ENCODE assay signal across 39 cellular contexts in the genomic region with DNA sequence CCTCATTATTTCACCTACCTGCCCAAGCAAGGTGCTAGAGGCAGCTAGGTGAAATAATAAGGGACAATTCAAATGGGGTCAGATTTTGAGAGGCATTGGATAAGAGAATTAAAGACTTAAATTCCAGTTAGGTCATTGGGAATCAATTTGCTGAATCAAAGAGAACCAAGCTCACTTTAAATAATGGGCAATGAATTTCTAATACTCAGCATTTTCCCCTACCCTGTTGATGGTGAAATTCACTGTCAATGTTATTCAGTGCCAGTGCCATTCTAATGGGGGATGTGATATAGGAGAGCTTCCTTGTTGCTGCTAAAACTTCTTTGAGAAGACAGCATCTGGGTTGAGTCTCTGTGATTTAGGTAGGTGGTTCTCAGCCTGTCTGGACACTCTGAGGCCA.
"Had no signal": no experiment of that assay in that cellular context is flagged by ENCODE, and none has a peak within 500 bp of the region (broad histone marks: within the 10 kb centered on the region; RNA-seq: fewer than 3 reads in every experiment).

No MANE protein-coding gene starts in this region.

- H3K36me3 Mint-ChIP-seq: activated naive CD4-positive, alpha-beta T cell treated with anti-CD3 and anti-CD28 coated beads, Interleukin-2, amount 10 ng/mL, durations not matched to agents 7 days and 5 days; activated naive CD4-positive, alpha-beta T cell treated with anti-CD3 and anti-CD28 coated beads, Interleukin-2, amount 50 U/mL, for 24 hours; activated naive CD4-positive, alpha-beta T cell treated with anti-CD3 and anti-CD28 coated beads, Interleukin-2, amount 50 U/mL, for 72 hours; activated naive CD8-positive, alpha-beta T cell; activated naive CD8-positive, alpha-beta T cell treated with anti-CD3 and anti-CD28 coated beads for 36 hours; activated naive CD8-positive, alpha-beta T cell treated with anti-CD3 and anti-CD28 coated beads, Interleukin-2, amount 10 ng/mL, durations not matched to agents 7 days and 5 days had no signal

- H3K4me3 Mint-ChIP-seq: activated naive CD4-positive, alpha-beta T cell treated with anti-CD3 and anti-CD28 coated beads for 36 hours; activated naive CD4-positive, alpha-beta T cell treated with anti-CD3 and anti-CD28 coated beads, Interleukin-2, amount 10 ng/mL, durations not matched to agents 7 days and 5 days; activated naive CD4-positive, alpha-beta T cell treated with anti-CD3 and anti-CD28 coated beads, Interleukin-2, amount 50 U/mL, for 24 hours; activated naive CD8-positive, alpha-beta T cell; activated naive CD8-positive, alpha-beta T cell treated with anti-CD3 and anti-CD28 coated beads for 36 hours; activated naive CD8-positive, alpha-beta T cell treated with anti-CD3 and anti-CD28 coated beads, Interleukin-2, amount 10 ng/mL, durations not matched to agents 7 days and 5 days; activated naive CD8-positive, alpha-beta T cell treated with anti-CD3 and anti-CD28 coated beads, Interleukin-2, amount 50 U/mL, for 24 hours; activated T-cell treated with anti-CD3 and anti-CD28 coated beads, Interleukin-2, amount 50 U/mL, for 24 hours; activated T-cell treated with anti-CD3 and anti-CD28 coated beads, Interleukin-2, amount 50 U/mL, for 4 hours; activated T-cell treated with anti-CD3 and anti-CD28 coated beads, Interleukin-2, amount 50 U/mL, for 72 hours; activated T-helper 1 cell treated with anti-CD3 and anti-CD28 coated beads, Interleukin-12 subunit alpha, Interleukin-12 subunit beta, Interleukin-2, Interleukin-4 antibody, amounts not matched to agents 30 ng/mL and 10 ng/mL and 1 ng/mL, durations not matched to agents 14 hours and 24 hours and 36 hours; activated T-helper 17 cell treated with anti-CD3 and anti-CD28 coated beads, Interleukin-2, amount 50 U/mL, for 72 hours; brain; central memory CD8-positive, alpha-beta T cell had no signal

- H3K9me3 ChIP-seq: adrenal gland, ascending aorta, body of pancreas, breast epithelium had no signal

- H3K27ac ChIP-seq: adrenal gland, ascending aorta, body of pancreas, brain microvascular endothelial cell, breast epithelium, cardiac muscle cell had no signal

- FAIRE-seq: bronchial epithelial cell, colon had no signal

- H3K36me3 ChIP-seq: adrenal gland, ascending aorta, brain microvascular endothelial cell, breast epithelium, cardiac muscle cell had no signal

- ATAC-seq: activated naive CD4-positive, alpha-beta T cell treated with anti-CD3 and anti-CD28 coated beads, Interleukin-2, amount 50 U/mL, for 72 hours; activated naive CD8-positive, alpha-beta T cell treated with anti-CD3 and anti-CD28 coated beads, Interleukin-2, amount 50 U/mL, for 24 hours; activated T-cell treated with anti-CD3 and anti-CD28 coated beads, Interleukin-2, amount 50 U/mL, for 4 hours; activated T-cell treated with anti-CD3 and anti-CD28 coated beads, Interleukin-2, amount 50 U/mL, for 72 hours; activated T-helper 17 cell treated with anti-CD3 and anti-CD28 coated beads, Interleukin-2, amount 50 U/mL, for 72 hours; body of pancreas had no signal

- H3K9me3 Mint-ChIP-seq: activated naive CD4-positive, alpha-beta T cell treated with anti-CD3 and anti-CD28 coated beads for 36 hours; activated naive CD4-positive, alpha-beta T cell treated with anti-CD3 and anti-CD28 coated beads, Interleukin-2, amount 10 ng/mL, durations not matched to agents 7 days and 5 days; activated naive CD4-positive, alpha-beta T cell treated with anti-CD3 and anti-CD28 coated beads, Interleukin-2, amount 50 U/mL, for 24 hours; activated naive CD4-positive, alpha-beta T cell treated with anti-CD3 and anti-CD28 coated beads, Interleukin-2, amount 50 U/mL, for 72 hours; activated naive CD8-positive, alpha-beta T cell treated with anti-CD3 and anti-CD28 coated beads for 36 hours; activated naive CD8-positive, alpha-beta T cell treated with anti-CD3 and anti-CD28 coated beads, Interleukin-2, amount 10 ng/mL, durations not matched to agents 7 days and 5 days; activated T-cell treated with anti-CD3 and anti-CD28 coated beads, Interleukin-2, amount 50 U/mL, for 24 hours; activated T-cell treated with anti-CD3 and anti-CD28 coated beads, Interleukin-2, amount 50 U/mL, for 4 hours; activated T-helper 1 cell treated with anti-CD3 and anti-CD28 coated beads, Interleukin-12 subunit alpha, Interleukin-12 subunit beta, Interleukin-2, Interleukin-4 antibody, amounts not matched to agents 30 ng/mL and 10 ng/mL and 1 ng/mL, durations not matched to agents 14 hours and 24 hours and 36 hours; activated T-helper 17 cell treated with anti-CD3 and anti-CD28 coated beads, Interleukin-2, amount 50 U/mL, for 72 hours; activated T-helper 2 cell treated with anti-CD3 and anti-CD28 coated beads, Interferon-gamma antibody, Interleukin-2, Interleukin-4, amounts not matched to agents 10 μg/mL and 5 μg/mL and 100 μg/mL, durations not matched to agents 14 hours and 24 hours and 36 hours; brain; central memory CD8-positive, alpha-beta T cell had no signal

- H3K27ac Mint-ChIP-seq: activated naive CD4-positive, alpha-beta T cell treated with anti-CD3 and anti-CD28 coated beads for 36 hours; activated naive CD4-positive, alpha-beta T cell treated with anti-CD3 and anti-CD28 coated beads, Interleukin-2, amount 10 ng/mL, durations not matched to agents 7 days and 5 days; activated naive CD4-positive, alpha-beta T cell treated with anti-CD3 and anti-CD28 coated beads, Interleukin-2, amount 50 U/mL, for 24 hours; activated naive CD4-positive, alpha-beta T cell treated with anti-CD3 and anti-CD28 coated beads, Interleukin-2, amount 50 U/mL, for 72 hours; activated naive CD8-positive, alpha-beta T cell; activated naive CD8-positive, alpha-beta T cell treated with anti-CD3 and anti-CD28 coated beads for 36 hours; activated naive CD8-positive, alpha-beta T cell treated with anti-CD3 and anti-CD28 coated beads, Interleukin-2, amount 10 ng/mL, durations not matched to agents 7 days and 5 days; activated naive CD8-positive, alpha-beta T cell treated with anti-CD3 and anti-CD28 coated beads, Interleukin-2, amount 50 U/mL, for 24 hours; activated T-cell treated with anti-CD3 and anti-CD28 coated beads, Interleukin-2, amount 50 U/mL, for 24 hours; activated T-cell treated with anti-CD3 and anti-CD28 coated beads, Interleukin-2, amount 50 U/mL, for 72 hours; activated T-helper 1 cell treated with anti-CD3 and anti-CD28 coated beads, Interleukin-12 subunit alpha, Interleukin-12 subunit beta, Interleukin-2, Interleukin-4 antibody, amounts not matched to agents 30 ng/mL and 10 ng/mL and 1 ng/mL, durations not matched to agents 14 hours and 24 hours and 36 hours; activated T-helper 17 cell treated with anti-CD3 and anti-CD28 coated beads, Interleukin-2, amount 50 U/mL, for 72 hours; activated T-helper 2 cell treated with anti-CD3 and anti-CD28 coated beads, Interferon-gamma antibody, Interleukin-2, Interleukin-4, amounts not matched to agents 10 μg/mL and 5 μg/mL and 100 μg/mL, durations not matched to agents 14 hours and 24 hours and 36 hours; brain had no signal

- DNase-seq: activated effector memory CD4-positive, alpha-beta T cell treated with anti-CD3 and anti-CD28 coated beads, Interleukin-2, amount 50 U/mL, for 16 hours; activated effector memory CD4-positive, alpha-beta T cell treated with Interleukin-2 at 50 U/mL for 16 hours; activated gamma-delta T cell; activated gamma-delta T cell treated with Interleukin-2 at 50 U/mL for 16 hours; activated naive CD4-positive, alpha-beta T cell; activated naive CD4-positive, alpha-beta T cell treated with anti-CD3 and anti-CD28 coated beads for 36 hours; activated naive CD4-positive, alpha-beta T cell treated with anti-CD3 and anti-CD28 coated beads, Interleukin-2, amount 10 ng/mL, durations not matched to agents 7 days and 5 days; activated naive CD4-positive, alpha-beta T cell treated with anti-CD3 and anti-CD28 coated beads, Interleukin-2, amount 50 U/mL, for 16 hours; activated naive CD4-positive, alpha-beta T cell treated with Interleukin-2 at 50 U/mL for 16 hours; activated naive CD8-positive, alpha-beta T cell treated with anti-CD3 and anti-CD28 coated beads for 36 hours; activated naive CD8-positive, alpha-beta T cell treated with anti-CD3 and anti-CD28 coated beads, Interleukin-2, amount 10 ng/mL, durations not matched to agents 7 days and 5 days; activated naive CD8-positive, alpha-beta T cell treated with anti-CD3 and anti-CD28 coated beads, Interleukin-2, amount 50 U/mL, for 24 hours; activated T-cell treated with anti-CD3 and anti-CD28 coated beads, Interleukin-2, amount 50 U/mL, for 24 hours; activated T-cell treated with anti-CD3 and anti-CD28 coated beads, Interleukin-2, amount 50 U/mL, for 4 hours; activated T-cell treated with anti-CD3 and anti-CD28 coated beads, Interleukin-2, amount 50 U/mL, for 48 hours; activated T-cell treated with anti-CD3 and anti-CD28 coated beads, Interleukin-2, amount 50 U/mL, for 72 hours; adrenal gland; amniotic stem cell; amygdala; anterior cingulate cortex; aorta; body of pancreas; brain microvascular endothelial cell; caudate nucleus; central memory CD4-positive, alpha-beta T cell; cerebellar nuclear complex had no signal

- H3K27me3 Mint-ChIP-seq: activated naive CD4-positive, alpha-beta T cell treated with anti-CD3 and anti-CD28 coated beads, Interleukin-2, amount 10 ng/mL, durations not matched to agents 7 days and 5 days; activated naive CD4-positive, alpha-beta T cell treated with anti-CD3 and anti-CD28 coated beads, Interleukin-2, amount 50 U/mL, for 24 hours; activated naive CD8-positive, alpha-beta T cell; activated naive CD8-positive, alpha-beta T cell treated with anti-CD3 and anti-CD28 coated beads for 36 hours; activated naive CD8-positive, alpha-beta T cell treated with anti-CD3 and anti-CD28 coated beads, Interleukin-2, amount 10 ng/mL, durations not matched to agents 7 days and 5 days; activated naive CD8-positive, alpha-beta T cell treated with anti-CD3 and anti-CD28 coated beads, Interleukin-2, amount 50 U/mL, for 24 hours; activated T-cell treated with anti-CD3 and anti-CD28 coated beads, Interleukin-2, amount 50 U/mL, for 24 hours; brain; central memory CD8-positive, alpha-beta T cell had no signal

- H3K4me1 ChIP-seq: adrenal gland, ascending aorta, body of pancreas, breast epithelium had no signal

- H3K4me1 Mint-ChIP-seq: activated naive CD4-positive, alpha-beta T cell treated with anti-CD3 and anti-CD28 coated beads, Interleukin-2, amount 10 ng/mL, durations not matched to agents 7 days and 5 days; activated naive CD4-positive, alpha-beta T cell treated with anti-CD3 and anti-CD28 coated beads, Interleukin-2, amount 50 U/mL, for 24 hours; activated naive CD8-positive, alpha-beta T cell treated with anti-CD3 and anti-CD28 coated beads for 36 hours; activated naive CD8-positive, alpha-beta T cell treated with anti-CD3 and anti-CD28 coated beads, Interleukin-2, amount 10 ng/mL, durations not matched to agents 7 days and 5 days; activated naive CD8-positive, alpha-beta T cell treated with anti-CD3 and anti-CD28 coated beads, Interleukin-2, amount 50 U/mL, for 24 hours; activated T-helper 17 cell treated with anti-CD3 and anti-CD28 coated beads, Interleukin-2, amount 50 U/mL, for 72 hours; central memory CD8-positive, alpha-beta T cell had no signal

- H3K4me3 ChIP-seq: adrenal gland, ascending aorta, body of pancreas, breast epithelium, cardiac muscle cell had no signal

- H3K27me3 ChIP-seq: adrenal gland, ascending aorta, body of pancreas, brain microvascular endothelial cell, breast epithelium, cardiac muscle cell had no signal
